Comparison of ENCODE assay signal across 9 cellular contexts in the genomic region with DNA sequence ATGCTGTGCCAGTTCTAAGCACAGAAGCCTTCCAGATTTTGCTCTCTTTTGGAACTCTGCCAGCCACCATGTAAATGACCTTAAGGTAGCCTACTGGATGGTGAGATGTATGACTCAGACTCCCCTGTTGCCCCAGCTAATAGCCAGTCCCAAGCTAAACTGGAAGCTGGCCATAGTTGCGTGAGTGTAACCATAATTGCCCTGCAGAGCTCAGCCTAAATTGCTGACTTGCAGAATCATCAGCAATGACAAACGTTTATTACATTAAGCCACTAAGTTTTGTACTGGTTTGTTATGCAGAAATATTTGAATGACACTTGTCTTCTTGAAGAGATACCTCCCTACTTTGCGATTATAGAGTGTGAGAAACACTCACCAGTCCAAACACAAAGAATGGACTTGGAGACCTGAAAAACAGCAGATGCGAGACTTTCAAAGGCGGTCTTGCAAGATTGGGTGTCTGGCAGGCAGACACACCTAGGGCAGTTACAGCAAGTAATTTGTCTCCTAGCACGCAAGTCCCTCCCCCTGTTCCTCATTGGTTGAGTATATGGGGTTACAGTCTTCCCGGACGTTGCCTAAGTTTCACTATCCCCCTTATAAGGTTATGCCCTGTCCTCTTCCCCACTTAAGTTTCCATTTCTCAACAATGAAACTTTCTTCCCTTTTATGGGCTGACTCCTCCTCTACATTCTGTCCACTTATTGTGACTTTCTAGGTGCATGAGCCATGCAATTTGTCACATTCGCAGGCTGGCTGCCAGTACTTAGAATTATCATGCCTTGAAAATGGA.
DNase-seq lines count a peak whose midpoint lies in the region; ATAC-seq and TF ChIP-seq lines count a peak whose summit lies in the region.
"Had no signal": no experiment of that assay in that cellular context is flagged by ENCODE, and none has a peak within 500 bp of the region (broad histone marks: within the 10 kb centered on the region; RNA-seq: fewer than 3 reads in every experiment).

No MANE protein-coding gene starts in this region.

- TF ChIP-seq RAD21 in liver (IDR thresholded peaks at IDR 0.05): no peak

- H3K27ac ChIP-seq in KMS-11 (peak overlapping the region; percentile 90), liver (ENCODE audit: low read depth in 1 of 2, low read length in 2 of 2) (peak overlapping the region in 1 of 2 donors; percentile 45)
- H3K27ac ChIP-seq: breast epithelium had no signal

- no peaks in the 10 kb centered on the region for H4K20me1 ChIP-seq in KMS-11 (ENCODE audit: insufficient read depth)

- no peaks in the 10 kb centered on the region for H3K4me1 ChIP-seq in BE2C
- peaks cover 71% of the 10 kb centered on the region for H3K4me1 ChIP-seq in KMS-11 (ENCODE audit: low read depth, poor library complexity, severe bottlenecking)
- H3K4me1 ChIP-seq in adipocyte (ENCODE audit: control insufficient read depth, insufficient read depth, low read length): peaks cover 45% of the 10 kb centered on the region
- peaks cover 0 to 4% (median 0%) of the 10 kb centered on the region in 4 donors for H3K4me1 ChIP-seq in liver (ENCODE audit: control insufficient read depth in 4 of 4, insufficient read depth in 4 of 4, low read length in 3 of 4)

- peak overlapping the region; percentile 11; the same call in 1 of the 2 replicates for H2AFZ ChIP-seq in KMS-11 (ENCODE audit: low read depth)

- H3K9me3 ChIP-seq in BE2C (no peaks in the 10 kb centered on the region), adipocyte (ENCODE audit: control insufficient read depth, low read length) (peaks cover 15% of the 10 kb centered on the region), liver (ENCODE audit: control insufficient read depth in 4 of 4, low read length in 3 of 4) (no peaks in the 10 kb centered on the region)
- H3K9me3 ChIP-seq: breast epithelium had no signal

- H3K4me3 ChIP-seq in BE2C (ENCODE audit: low read depth, low read length): no peak overlapping the region
- H3K4me3 ChIP-seq in KMS-11 (IDR thresholded peaks at IDR 0.05; ENCODE audit: insufficient read depth, low read depth, low read length): no peak overlapping the region
- H3K4me3 ChIP-seq in adipocyte (ENCODE audit: low read length): no peak overlapping the region
- H3K4me3 ChIP-seq in liver (ENCODE audit: low read depth in 1 of 3, low read length in 3 of 3): no peak overlapping the region
- H3K4me3 ChIP-seq: breast epithelium had no signal

- 64% methylated on average over 9 of the region's 9 CpGs for WGBS in liver

- DNase-seq in BE2C (peak; percentile 51), adipocyte (ENCODE audit: low read depth) (peak; percentile 17), activated gamma-delta T cell treated with Interleukin-2 at 50 U/mL for 16 hours (no peak), NCI-H146 treated with DMSO at 0.1 percent for 48 hours (lab: John Stamatoyannopoulos, UW; ENCODE audit: unreplicated experiment) (no peak)

- H3K9ac ChIP-seq in KMS-11 (peak overlapping the region; percentile 32; the same call in 1 of the 2 replicates), adipocyte (ENCODE audit: low read length) (peak overlapping the region; percentile 42), liver (ENCODE audit: low read depth in 1 of 2, low read length in 2 of 2) (no peak overlapping the region)

- H3K79me2 ChIP-seq in KMS-11 (ENCODE audit: insufficient read depth, low read depth): no peaks in the 10 kb centered on the region

- TF ChIP-seq CTCF in BE2C (IDR thresholded peaks at IDR 0.05; ENCODE audit: low read depth, low read length): no peak
- TF ChIP-seq CTCF in KMS-11 (conservative IDR thresholded peaks at IDR 0.05; ENCODE audit: low read depth, low read length): no peak
- TF ChIP-seq CTCF in liver (IDR thresholded peaks at IDR 0.05; ENCODE audit: low read depth, low read length, missing input control): no peak

- ATAC-seq in GM19324 (IDR thresholded peaks at IDR 0.05; ENCODE audit: low FRiP score, unreplicated experiment): peak; percentile 57
- ATAC-seq in GM21717 (IDR thresholded peaks at IDR 0.05; ENCODE audit: unreplicated experiment): no peak

- H3K27me3 ChIP-seq in BE2C (no peaks in the 10 kb centered on the region), KMS-11 (ENCODE audit: insufficient read depth, low read depth) (no peaks in the 10 kb centered on the region), adipocyte (replicated peaks; ENCODE audit: control insufficient read depth, insufficient read depth, low read length) (no peaks in the 10 kb centered on the region), liver (ENCODE audit: control insufficient read depth in 4 of 4, insufficient read depth in 4 of 4, low read length in 3 of 4) (no peaks in the 10 kb centered on the region)
- H3K27me3 ChIP-seq: breast epithelium had no signal

- H3K4me2 ChIP-seq in KMS-11: peak overlapping the region; percentile 66

- H3K36me3 ChIP-seq in BE2C: no peaks in the 10 kb centered on the region
- no peaks in the 10 kb centered on the region for H3K36me3 ChIP-seq in KMS-11 (ENCODE audit: insufficient read depth)
- H3K36me3 ChIP-seq in adipocyte (ENCODE audit: control insufficient read depth, insufficient read depth, low read length, severe bottlenecking): no peaks in the 10 kb centered on the region
- H3K36me3 ChIP-seq in liver (ENCODE audit: control insufficient read depth in 4 of 4, insufficient read depth in 3 of 4, low read depth in 1 of 4, low read length in 3 of 4): no peaks in the 10 kb centered on the region
- H3K36me3 ChIP-seq: breast epithelium had no signal

TF ChIP-seq in liver, 16 proteins besides CTCF, POLR2A, EP300 and RAD21:
- TF ChIP-seq, protein P1, sequence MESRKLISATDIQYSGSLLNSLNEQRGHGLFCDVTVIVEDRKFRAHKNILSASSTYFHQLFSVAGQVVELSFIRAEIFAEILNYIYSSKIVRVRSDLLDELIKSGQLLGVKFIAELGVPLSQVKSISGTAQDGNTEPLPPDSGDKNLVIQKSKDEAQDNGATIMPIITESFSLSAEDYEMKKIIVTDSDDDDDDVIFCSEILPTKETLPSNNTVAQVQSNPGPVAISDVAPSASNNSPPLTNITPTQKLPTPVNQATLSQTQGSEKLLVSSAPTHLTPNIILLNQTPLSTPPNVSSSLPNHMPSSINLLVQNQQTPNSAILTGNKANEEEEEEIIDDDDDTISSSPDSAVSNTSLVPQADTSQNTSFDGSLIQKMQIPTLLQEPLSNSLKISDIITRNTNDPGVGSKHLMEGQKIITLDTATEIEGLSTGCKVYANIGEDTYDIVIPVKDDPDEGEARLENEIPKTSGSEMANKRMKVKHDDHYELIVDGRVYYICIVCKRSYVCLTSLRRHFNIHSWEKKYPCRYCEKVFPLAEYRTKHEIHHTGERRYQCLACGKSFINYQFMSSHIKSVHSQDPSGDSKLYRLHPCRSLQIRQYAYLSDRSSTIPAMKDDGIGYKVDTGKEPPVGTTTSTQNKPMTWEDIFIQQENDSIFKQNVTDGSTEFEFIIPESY (IDR thresholded peaks at IDR 0.05): no peak
- TF ChIP-seq, protein P2, sequence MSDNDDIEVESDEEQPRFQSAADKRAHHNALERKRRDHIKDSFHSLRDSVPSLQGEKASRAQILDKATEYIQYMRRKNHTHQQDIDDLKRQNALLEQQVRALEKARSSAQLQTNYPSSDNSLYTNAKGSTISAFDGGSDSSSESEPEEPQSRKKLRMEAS (IDR thresholded peaks at IDR 0.05): peak; percentile 31
- no peak for TF ChIP-seq FOXA2 (IDR thresholded peaks at IDR 0.05)
- no peak for TF ChIP-seq SP1 (IDR thresholded peaks at IDR 0.05)
- TF ChIP-seq HNF4G (IDR thresholded peaks at IDR 0.05): no peak
- TF ChIP-seq GABPA (IDR thresholded peaks at IDR 0.05 in 1 of 2, conservative IDR thresholded peaks at IDR 0.05 in 1 of 2): peak in 1 of 2 donors; percentile 31

Comparison
In these comparisons a context has a peak if more than half of its experiments do, and no peak if none do; other contexts are left out.
1. DNase-seq: peak in BE2C (single experiment) and adipocyte (single experiment); none in activated gamma-delta T cell treated with Interleukin-2 at 50 U/mL for 16 hours (single experiment) and NCI-H146 treated with DMSO at 0.1 percent for 48 hours (single experiment).
2. H3K9ac ChIP-seq: peak in KMS-11 (single experiment) and adipocyte (single experiment); none in liver (0 of 2).